In the genomic region with DNA sequence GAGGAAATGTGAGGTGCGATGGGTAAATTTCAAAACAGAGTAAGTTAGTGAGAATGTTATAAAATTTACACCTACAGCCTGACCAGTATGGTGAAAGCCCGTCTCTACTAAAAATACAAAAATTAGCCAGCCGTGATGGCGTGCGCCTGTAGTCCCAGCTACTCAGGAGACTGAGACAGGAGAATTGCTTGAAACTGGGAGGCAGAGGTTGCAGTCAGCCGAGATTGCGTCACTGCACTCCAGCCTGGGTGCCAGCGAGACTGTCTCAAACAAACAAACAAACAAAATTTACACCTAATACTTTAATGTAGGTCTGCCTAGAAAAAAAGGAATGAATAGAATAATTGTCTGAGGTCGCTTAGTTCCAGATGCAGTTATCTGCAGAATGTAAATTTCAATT, we compare ENCODE assay signal across 17 cellular contexts. TPM values are rescaled to one million over a fixed set of nuclear protein-coding genes. Genes with fewer than 3 reads are reported as not detected.
DNase-seq lines count a peak whose midpoint lies in the region; ATAC-seq and TF ChIP-seq lines count a peak whose summit lies in the region.
"Had no signal": no experiment of that assay in that cellular context is flagged by ENCODE, and none has a peak within 500 bp of the region (broad histone marks: within the 10 kb centered on the region; RNA-seq: fewer than 3 reads in every experiment).

No MANE protein-coding gene starts in this region.

- no peaks in the 10 kb centered on the region for H3K9me3 ChIP-seq in Caco-2
- H3K9me3 ChIP-seq: BLaER1 treated with 17β-estradiol and CSF1 and Interleukin-3, amounts not matched to agents 10 nM and 100 nM; HAP-1 had no signal

- H3K4me1 ChIP-seq in Caco-2: peaks cover 68% of the 10 kb centered on the region

- H3K4me1 Mint-ChIP-seq in Caco-2 (ENCODE audit: low read depth, unreplicated experiment) (peaks cover 57% of the 10 kb centered on the region), WTC11 (peaks cover 32% of the 10 kb centered on the region)

- intact Hi-C loops in Caco-2 (cut with micrococcal nuclease; ENCODE audit: unreplicated experiment): loop anchor here (1.0 kb wide), 4 partner anchors 9 to 130 kb away; no protein-coding TSS in a partner anchor
- intact Hi-C loops in posterior vena cava (cut with DNase I): no loop called here
- intact Hi-C loops in Right ventricle myocardium superior (cut with DNase I): no loop called here

- no peaks in the 10 kb centered on the region for H3K27me3 ChIP-seq in Caco-2 (replicated peaks; ENCODE audit: control insufficient read depth, insufficient read depth, low read length)
- H3K27me3 ChIP-seq: BLaER1 treated with 17β-estradiol and CSF1 and Interleukin-3, amounts not matched to agents 10 nM and 100 nM had no signal

- BruUV-seq in Caco-2 (replicated peaks; lab: Mats Ljungman, UMichigan): TSS peak; percentile 8

- H3K36me3 Mint-ChIP-seq in Caco-2 (ENCODE audit: insufficient read depth, unreplicated experiment) (peaks cover 40% of the 10 kb centered on the region), WTC11 (no peaks in the 10 kb centered on the region)

- CTCF ChIA-PET in Caco-2 (lab: Charles Lee): interaction anchor here (0.7 to 2.3 kb wide), 11 partner anchors 8 to 243 kb away, joined by 3 to 16 read pairs (median 5); no protein-coding TSS in a partner anchor
- CTCF ChIA-PET in WTC11 (lab: Charles Lee): interaction anchor here (2.1 kb wide), 1 partner anchor 98 kb away, joined by 6 read pairs; no protein-coding TSS in a partner anchor

- POLR2A ChIA-PET in Caco-2 (lab: Charles Lee): interaction anchor here (0.5 to 2.4 kb wide), 11 partner anchors 9 to 395 kb away, joined by 3 to 29 read pairs (median 5); no protein-coding TSS in a partner anchor
- POLR2A ChIA-PET in WTC11 (lab: Charles Lee): interaction anchor here (0.6 kb wide), 1 partner anchor 248 kb away, joined by 3 read pairs; no protein-coding TSS in a partner anchor

- TF ChIP-seq CTCF in Caco-2 (IDR thresholded peaks at IDR 0.05; ENCODE audit: insufficient read depth in 1 of 2, low read depth in 1 of 2, low read length in 1 of 2, severe bottlenecking in 1 of 2, unreplicated experiment in 1 of 2): no peak
- no peak for TF ChIP-seq CTCF in WTC11 (IDR thresholded peaks at IDR 0.05)
- no peak for TF ChIP-seq CTCF in foreskin fibroblast (IDR thresholded peaks at IDR 0.05; ENCODE audit: low read depth, low read length)

- H3K4me3 ChIP-seq in Caco-2 (ENCODE audit: low read depth, low read length) (no peak overlapping the region), foreskin fibroblast (ENCODE audit: low read depth in 1 of 2, low read length in 2 of 2) (no peak overlapping the region)
- H3K4me3 ChIP-seq: BLaER1 treated with 17β-estradiol and CSF1 and Interleukin-3, amounts not matched to agents 10 nM and 100 nM; HAP-1 had no signal

- H3K36me3 ChIP-seq in Caco-2 (ENCODE audit: control insufficient read depth, insufficient read depth, low read length): no peaks in the 10 kb centered on the region
- H3K36me3 ChIP-seq: BLaER1 treated with 17β-estradiol and CSF1 and Interleukin-3, amounts not matched to agents 10 nM and 100 nM; HAP-1 had no signal

- H3K27ac Mint-ChIP-seq in Caco-2 (ENCODE audit: unreplicated experiment) (peak overlapping the region; percentile 60), WTC11 (peak overlapping the region; percentile 61)
- H3K27ac Mint-ChIP-seq: CD4-positive, alpha-beta T cell had no signal

- H3K9me3 Mint-ChIP-seq in Caco-2 (ENCODE audit: unreplicated experiment): no peaks in the 10 kb centered on the region
- no peaks in the 10 kb centered on the region for H3K9me3 Mint-ChIP-seq in WTC11
- H3K9me3 Mint-ChIP-seq: CD4-positive, alpha-beta T cell had no signal

- H3K27me3 Mint-ChIP-seq in Caco-2 (ENCODE audit: insufficient read depth, unreplicated experiment) (no peaks in the 10 kb centered on the region), WTC11 (ENCODE audit: low read depth) (no peaks in the 10 kb centered on the region)
- H3K27me3 Mint-ChIP-seq: CD4-positive, alpha-beta T cell had no signal

- H3K4me3 Mint-ChIP-seq in Caco-2 (ENCODE audit: unreplicated experiment) (peak overlapping the region; percentile 55), WTC11 (no peak overlapping the region)
- H3K4me3 Mint-ChIP-seq: CD4-positive, alpha-beta T cell had no signal

- DNase-seq in Caco-2: peak in 1 of 2 experiments; percentile 58
- DNase-seq in WTC11 (ENCODE audit: low spot score): no peak
- DNase-seq in mesenteric fat pad (ENCODE audit: low spot score): peak; percentile 24
- DNase-seq in posterior vena cava (ENCODE audit: low spot score): peak; percentile 37
- DNase-seq in foreskin fibroblast: no peak
- no peak for DNase-seq in Right ventricle myocardium superior
- DNase-seq: ACHN; CD4-positive, alpha-beta T cell; DMS79; IMR-90; KBM-7 had no signal

- ATAC-seq in WTC11 (no peak), GM19395 (IDR thresholded peaks at IDR 0.05; ENCODE audit: unreplicated experiment) (no peak), HG02970 (IDR thresholded peaks at IDR 0.05; ENCODE audit: low FRiP score, unreplicated experiment) (no peak), Right ventricle myocardium superior (ENCODE audit: poor library complexity) (no peak)

TF ChIP-seq in WTC11, 78 proteins besides CTCF, POLR2A, EP300 and RAD21:
- TF ChIP-seq ZNF416 (CRISPR knock-in tag; IDR thresholded peaks at IDR 0.05) (no peak), ZNF671 (CRISPR knock-in tag; IDR thresholded peaks at IDR 0.05) (no peak), CREB1 (CRISPR knock-in tag; IDR thresholded peaks at IDR 0.05) (no peak), RELA (CRISPR knock-in tag; IDR thresholded peaks at IDR 0.05; ENCODE audit: borderline replicate concordance) (no peak), ZNF425 (CRISPR knock-in tag; conservative IDR thresholded peaks at IDR 0.05) (no peak), MYBL2 (CRISPR knock-in tag; IDR thresholded peaks at IDR 0.05) (no peak)

RNA-seq across cellular contexts. Expression of gene SLC2A14, which starts 37.6 kb away (rescaled TPM):
- total RNA-seq in Caco-2 (2022) (129 and 141 TPM in 2 replicates), WTC11 (2021) (24.4 to 28.8 TPM (median 26.7 TPM) in 3 replicates), mesenteric fat pad (5.4 TPM), posterior vena cava (1 to 10 TPM in 1 of 2 donors, not detected in 1; 2.4 TPM), Right ventricle myocardium superior (not detected)
- total RNA-seq: A172, G401, IMR-90 had no signal

RNA-seq across cellular contexts. Expression of gene NANOG, which starts 45.9 kb away (rescaled TPM):
- total RNA-seq in Caco-2 (2022): not detected in 2 replicates
- total RNA-seq in WTC11 (2021): 330 to 387 TPM (median 352 TPM) in 3 replicates
- total RNA-seq in mesenteric fat pad: 0.35 TPM
- under 1 TPM; 0.56 to 0.76 TPM for total RNA-seq in posterior vena cava
- not detected for total RNA-seq in Right ventricle myocardium superior
- total RNA-seq: A172; CD4-positive, alpha-beta T cell; G401; IMR-90 had no signal

Comparison
In these comparisons a context has a peak if more than half of its experiments do, and no peak if none do; other contexts are left out.
1. DNase-seq: peak in mesenteric fat pad (single experiment) and posterior vena cava (single experiment); none in WTC11 (single experiment), foreskin fibroblast (0 of 2) and Right ventricle myocardium superior (single experiment).
2. RNA of gene NANOG, which starts 45.9 kb away (total RNA-seq): 330 to 387 TPM in WTC11; 0.56 to 0.76 TPM in posterior vena cava, 0.35 TPM in mesenteric fat pad (single experiment), not detected in Caco-2 and not detected in Right ventricle myocardium superior (single experiment); every median in the first group is over 100 times any median in the second.